In the genomic region with DNA sequence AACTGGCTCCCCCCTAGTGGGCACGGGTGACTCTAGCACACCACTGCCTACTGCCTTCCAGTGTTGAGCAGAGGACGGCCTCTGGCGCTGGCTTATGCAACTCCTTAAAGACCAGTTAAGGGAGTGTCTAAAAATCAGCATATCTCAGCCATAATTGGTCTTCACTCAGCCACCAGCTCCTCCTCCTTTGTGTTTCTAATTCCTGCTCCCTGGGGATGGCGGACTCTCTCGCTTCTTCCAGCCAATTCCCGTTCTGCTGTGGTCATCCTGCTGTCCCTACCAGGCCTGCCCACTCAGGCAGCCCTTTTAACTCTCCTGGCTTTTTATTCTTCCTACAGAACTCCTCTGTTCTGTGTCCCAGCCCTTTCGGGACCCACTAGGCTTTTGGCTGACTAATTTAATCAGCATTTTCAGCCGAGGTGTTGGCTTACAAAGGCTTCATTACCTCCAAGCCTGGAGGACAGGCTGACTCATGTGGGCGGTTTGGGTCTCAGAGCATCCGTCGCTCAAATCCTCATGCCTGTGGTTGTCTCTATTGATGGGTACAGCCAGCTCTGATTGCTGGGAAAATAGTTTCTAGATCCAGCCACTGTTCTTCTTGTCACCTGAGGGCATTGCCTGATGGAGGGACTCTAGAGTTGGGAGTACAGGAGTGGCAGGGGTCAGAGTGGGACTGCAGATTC, we compare ENCODE assay signal across 8 cellular contexts.
DNase-seq lines count a peak whose midpoint lies in the region; ATAC-seq and TF ChIP-seq lines count a peak whose summit lies in the region.

No MANE protein-coding gene starts in this region.

- H3K9me3 Mint-ChIP-seq in activated T-cell treated with anti-CD3 and anti-CD28 coated beads, Interleukin-2, amount 50 U/mL, for 72 hours, result peaks cover 0 to 4% of the 10 kb centered on the region in 2 donors
- peaks cover 0 to 10% (median 6%) of the 10 kb centered on the region in 3 donors for H3K9me3 Mint-ChIP-seq in T-cell

- H3K27me3 ChIP-seq in HUES64 (ENCODE audit: insufficient read depth, low read length), result no peaks in the 10 kb centered on the region

- H3K27me3 Mint-ChIP-seq in activated T-cell treated with anti-CD3 and anti-CD28 coated beads, Interleukin-2, amount 50 U/mL, for 72 hours (ENCODE audit: low read depth), result peaks cover under 1% of the 10 kb centered on the region
- H3K27me3 Mint-ChIP-seq in T-cell, result peaks cover 8 to 12% of the 10 kb centered on the region in 2 donors

- peak overlapping the region; percentile 33 for H3K4me3 ChIP-seq in AG04449 (ENCODE audit: low read depth, low read length)
- peak overlapping the region; percentile 17; the same call in 1 of the 2 replicates for H3K4me3 ChIP-seq in HUES64 (ENCODE audit: low read length)

- DNase-seq in AG04449 (ENCODE audit: low read depth, low spot score), result peak; percentile 63
- DNase-seq in T1000 (lab: John Stamatoyannopoulos, UW), result peak; percentile 70
- DNase-seq in iPS-NIHi11 (ENCODE audit: low spot score), result peak; percentile 73
- DNase-seq in HuH-7.5 (ENCODE audit: low spot score), result no peak
- DNase-seq in activated T-cell treated with anti-CD3 and anti-CD28 coated beads, Interleukin-2, amount 50 U/mL, for 72 hours, result no peak
- DNase-seq in T-cell, result no peak

- H3K27ac ChIP-seq in HUES64 (ENCODE audit: low read depth, low read length), result peak overlapping the region; percentile 73

- 8% methylated on average over 11 of the region's 11 CpGs for WGBS in HUES64

- peak overlapping the region; percentile 18; the same call in 1 of the 2 replicates for H3K9ac ChIP-seq in HUES64 (ENCODE audit: low read depth, low read length)

- no peaks in the 10 kb centered on the region for H3K4me1 Mint-ChIP-seq in activated T-cell treated with anti-CD3 and anti-CD28 coated beads, Interleukin-2, amount 50 U/mL, for 72 hours (ENCODE audit: low read depth)
- H3K4me1 Mint-ChIP-seq in T-cell, result no peaks in the 10 kb centered on the region

- peaks cover 19% of the 10 kb centered on the region for H3K4me1 ChIP-seq in HUES64 (ENCODE audit: insufficient read depth, low read length)

- peaks cover 6% of the 10 kb centered on the region; the same call in 1 of the 2 replicates for H3K9me3 ChIP-seq in HUES64 (ENCODE audit: insufficient read depth, low read depth, low read length)

- no peak for ATAC-seq in activated T-cell treated with anti-CD3 and anti-CD28 coated beads, Interleukin-2, amount 50 U/mL, for 72 hours (replicated peaks in 1 of 2)
- ATAC-seq in T-cell (replicated peaks in 1 of 4) (no peak), GM21390 (IDR thresholded peaks at IDR 0.05; ENCODE audit: unreplicated experiment) (no peak)

- H3K4me3 Mint-ChIP-seq in activated T-cell treated with anti-CD3 and anti-CD28 coated beads, Interleukin-2, amount 50 U/mL, for 72 hours, result no peak overlapping the region
- H3K4me3 Mint-ChIP-seq in T-cell, result no peak overlapping the region

- CTCF ChIA-PET in AG04449 (lab: Yijun Ruan, JAX), result interaction anchor here (0.6 to 1.4 kb wide), 8 partner anchors 9 to 322 kb away, joined by 3 to 4 read pairs (median 3); no protein-coding TSS in a partner anchor
- CTCF ChIA-PET in T-cell (lab: Charles Lee), result no interaction called here

- POLR2A ChIA-PET in AG04449 (lab: Yijun Ruan, JAX) (no interaction called here), T-cell (lab: Charles Lee) (no interaction called here)

- H3K36me3 Mint-ChIP-seq in activated T-cell treated with anti-CD3 and anti-CD28 coated beads, Interleukin-2, amount 50 U/mL, for 72 hours (ENCODE audit: insufficient read depth in 2 of 2), result peaks cover 0 to 3% of the 10 kb centered on the region in 2 donors
- H3K36me3 Mint-ChIP-seq in T-cell, result peaks cover 5% of the 10 kb centered on the region

- no peak overlapping the region for H3K27ac Mint-ChIP-seq in activated T-cell treated with anti-CD3 and anti-CD28 coated beads, Interleukin-2, amount 50 U/mL, for 72 hours
- no peak overlapping the region for H3K27ac Mint-ChIP-seq in T-cell

- H3K36me3 ChIP-seq in HUES64 (ENCODE audit: insufficient read depth, low read length), result no peaks in the 10 kb centered on the region

- peak; percentile 39 for TF ChIP-seq CTCF in AG04449 (IDR thresholded peaks at IDR 0.05; ENCODE audit: insufficient read depth, low read length, missing control alignments)

Comparison
In these comparisons a context has a peak if more than half of its experiments do, and no peak if none do; other contexts are left out.
1. DNase-seq: peak in AG04449 (single experiment), T1000 (single experiment) and iPS-NIHi11 (single experiment); none in HuH-7.5 (single experiment), activated T-cell treated with anti-CD3 and anti-CD28 coated beads, Interleukin-2, amount 50 U/mL, for 72 hours (0 of 2) and T-cell (0 of 34).